Comparison of ENCODE assay signal across 8 cellular contexts in the genomic region with DNA sequence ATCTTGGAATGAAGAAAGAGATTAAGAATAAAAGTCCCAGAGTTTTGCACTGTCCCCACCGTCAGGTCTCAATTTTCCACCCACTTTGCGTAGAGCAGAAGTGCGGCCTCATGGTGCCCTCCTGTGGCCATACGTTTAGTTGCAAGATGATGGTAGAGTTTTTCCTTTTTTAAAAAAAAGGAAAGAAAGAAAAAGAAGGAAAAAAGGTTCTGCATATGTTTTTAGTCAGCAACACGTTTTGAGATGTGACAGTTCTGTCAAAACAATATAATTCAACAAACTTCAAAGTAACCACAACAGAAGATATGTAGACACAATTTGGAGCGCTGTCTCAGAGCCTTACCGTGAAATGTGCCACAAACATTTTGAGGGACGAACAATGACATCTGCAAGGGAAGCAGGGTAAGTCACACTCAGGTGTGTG. TPM values are rescaled to one million over a fixed set of nuclear protein-coding genes. Genes with fewer than 3 reads are reported as not detected.
A peak's percentile ranks its signal among the peaks of the same experiment; 100 is the strongest.
DNase-seq lines count a peak whose midpoint lies in the region; ATAC-seq, FAIRE-seq and TF ChIP-seq lines count a peak whose summit lies in the region.

No MANE protein-coding gene starts in this region.

- H3K4me3 ChIP-seq in AG09309 (ENCODE audit: control insufficient read depth, low read depth, low read length) (no peak overlapping the region), OCI-LY7 (ENCODE audit: low read depth, low read length, poor library complexity, severe bottlenecking) (no peak overlapping the region), fibroblast of villous mesenchyme (ENCODE audit: low read depth, low read length) (no peak overlapping the region)

- no peaks in the 10 kb centered on the region for H4K20me1 ChIP-seq in OCI-LY7 (ENCODE audit: insufficient read depth, low read length)

- no peaks in the 10 kb centered on the region for H3K9me3 ChIP-seq in OCI-LY7 (ENCODE audit: low read length)

- intact Hi-C loops in OCI-LY7 (cut with micrococcal nuclease; ENCODE audit: unreplicated experiment) = loop anchor here (1.0 to 5.0 kb wide), 3 partner anchors 147 to 1374 kb away; no protein-coding TSS in a partner anchor

- H3K4me1 ChIP-seq in OCI-LY7 (ENCODE audit: insufficient read depth, low read length, poor library complexity, severe bottlenecking) = no peaks in the 10 kb centered on the region

- no peak for DNase-seq in AG09309 (ENCODE audit: low read depth)
- DNase-seq in GM19239 (ENCODE audit: insufficient read length, low spot score) = no peak
- peak; percentile 42 for DNase-seq in OCI-LY7 (ENCODE audit: low spot score)
- peak; percentile 48 for DNase-seq in fibroblast of villous mesenchyme (ENCODE audit: low read depth)
- DNase-seq in osteocyte (ENCODE audit: extremely low spot score, unreplicated experiment) = no peak
- no peak for DNase-seq in foreskin melanocyte

- CTCF ChIA-PET in OCI-LY7 (lab: Charles Lee; ENCODE audit: unreplicated experiment) = no interaction called here

- no TSS peak for BruUV-seq in OCI-LY7 (replicated peaks; lab: Mats Ljungman, UMichigan)

- no peak overlapping the region for H2AFZ ChIP-seq in OCI-LY7 (ENCODE audit: low read length)

- no peaks in the 10 kb centered on the region for H3K36me3 Mint-ChIP-seq in activated T-helper 17 cell treated with anti-CD3 and anti-CD28 coated beads, Interleukin-2, amount 50 U/mL, for 72 hours (ENCODE audit: low read depth)
- no peaks in the 10 kb centered on the region for H3K36me3 Mint-ChIP-seq in osteocyte (ENCODE audit: unreplicated experiment)

- H3K4me1 Mint-ChIP-seq in activated T-helper 17 cell treated with anti-CD3 and anti-CD28 coated beads, Interleukin-2, amount 50 U/mL, for 72 hours = peaks cover 7% of the 10 kb centered on the region
- peaks cover 5% of the 10 kb centered on the region for H3K4me1 Mint-ChIP-seq in osteocyte (ENCODE audit: unreplicated experiment)

- peak; percentile 79 for TF ChIP-seq CTCF in AG09309 (IDR thresholded peaks at IDR 0.05; ENCODE audit: control insufficient read depth, insufficient read depth, low read depth, low read length, missing control alignments)
- TF ChIP-seq CTCF in OCI-LY7 (conservative IDR thresholded peaks at IDR 0.05; ENCODE audit: low read length) = peak; percentile 94
- TF ChIP-seq CTCF in fibroblast of villous mesenchyme (IDR thresholded peaks at IDR 0.05; ENCODE audit: insufficient read depth, low read depth, low read length) = peak; percentile 70
- TF ChIP-seq CTCF in osteocyte (IDR thresholded peaks at IDR 0.05) = peak; percentile 87

- no peak overlapping the region for H3K4me2 ChIP-seq in OCI-LY7 (ENCODE audit: low read length)

- no peaks in the 10 kb centered on the region for H3K36me3 ChIP-seq in OCI-LY7 (ENCODE audit: insufficient read depth, low read length)

- no peaks in the 10 kb centered on the region for H3K79me2 ChIP-seq in OCI-LY7 (ENCODE audit: insufficient read depth, low read depth, low read length)

- POLR2A ChIA-PET in OCI-LY7 (lab: Charles Lee) = interaction anchor here (1.1 to 1.2 kb wide), 2 partner anchors 160 to 236 kb away, joined by 3 to 4 read pairs; no protein-coding TSS in a partner anchor

- H3K9me3 Mint-ChIP-seq in activated T-helper 17 cell treated with anti-CD3 and anti-CD28 coated beads, Interleukin-2, amount 50 U/mL, for 72 hours = no peaks in the 10 kb centered on the region
- H3K9me3 Mint-ChIP-seq in osteocyte (ENCODE audit: unreplicated experiment) = no peaks in the 10 kb centered on the region

- peak; percentile 88 for FAIRE-seq in GM19239 (lab: Jason Lieb, UNC)

- peak; percentile 48 for ATAC-seq in activated T-helper 17 cell treated with anti-CD3 and anti-CD28 coated beads, Interleukin-2, amount 50 U/mL, for 72 hours (replicated peaks)
- ATAC-seq in HG02870 (IDR thresholded peaks at IDR 0.05; ENCODE audit: unreplicated experiment) = no peak

- H3K4me3 Mint-ChIP-seq in activated T-helper 17 cell treated with anti-CD3 and anti-CD28 coated beads, Interleukin-2, amount 50 U/mL, for 72 hours = peak overlapping the region; percentile 31
- no peak overlapping the region for H3K4me3 Mint-ChIP-seq in osteocyte (ENCODE audit: unreplicated experiment)

- no peaks in the 10 kb centered on the region for H3K27me3 Mint-ChIP-seq in activated T-helper 17 cell treated with anti-CD3 and anti-CD28 coated beads, Interleukin-2, amount 50 U/mL, for 72 hours
- H3K27me3 Mint-ChIP-seq in osteocyte (ENCODE audit: unreplicated experiment) = peaks cover 10% of the 10 kb centered on the region

- H3K27ac Mint-ChIP-seq in activated T-helper 17 cell treated with anti-CD3 and anti-CD28 coated beads, Interleukin-2, amount 50 U/mL, for 72 hours = no peak overlapping the region
- H3K27ac Mint-ChIP-seq in osteocyte (ENCODE audit: unreplicated experiment) = no peak overlapping the region

- H3K27ac ChIP-seq in OCI-LY7 (ENCODE audit: low read depth, low read length, poor library complexity, severe bottlenecking) = no peak overlapping the region

- no peaks in the 10 kb centered on the region for H3K9me2 ChIP-seq in OCI-LY7 (ENCODE audit: insufficient read depth, low read length)

RNA-seq across cellular contexts. Expression of gene EBLN2, which starts 24.6 kb away (rescaled TPM):
- 10.5 and 11.1 TPM in 2 replicates for total RNA-seq in OCI-LY7 (2014; rRNA removed; shearing (Covaris generic))
- 9.3 and 9.5 TPM in 2 replicates for total RNA-seq in OCI-LY7 (2022)
- total RNA-seq in activated T-helper 17 cell treated with anti-CD3 and anti-CD28 coated beads, Interleukin-2, amount 50 U/mL, for 72 hours = 1 to 10 TPM; 8.2 to 9.8 TPM
- total RNA-seq in fibroblast of villous mesenchyme = 4.8 and 8.6 TPM in 2 replicates
- total RNA-seq in osteocyte = 4.6 and 5.1 TPM in 2 replicates

Comparison
In these comparisons a context has a peak if more than half of its experiments do, and no peak if none do; other contexts are left out.
1. DNase-seq: peak in OCI-LY7 (single experiment) and fibroblast of villous mesenchyme (single experiment); none in AG09309 (single experiment), GM19239 (single experiment), osteocyte (single experiment) and foreskin melanocyte (single experiment).
2. Peak in every context shown above with its lines, with median percentiles within 50 percentile points of each other: CTCF ChIP-seq.